In genomic region chr4:152778656-152779512, GRCh38 we compare ENCODE assay signal across 8 cellular contexts. TPM values are rescaled to one million over a fixed set of nuclear protein-coding genes. Genes with fewer than 3 reads are reported as not detected.
A peak's percentile ranks its signal among the peaks of the same experiment; 100 is the strongest.
DNase-seq lines count a peak whose midpoint lies in the region; ATAC-seq and TF ChIP-seq lines count a peak whose summit lies in the region.

No MANE protein-coding gene starts in this region.

- peaks cover 46% of the 10 kb centered on the region for H3K4me1 Mint-ChIP-seq in activated CD4-positive, alpha-beta memory T cell treated with anti-CD3 and anti-CD28 coated beads, Interleukin-2, amount 10 ng/mL, durations not matched to agents 7 days and 5 days
- peaks cover 43% of the 10 kb centered on the region for H3K4me1 Mint-ChIP-seq in endothelial cell (ENCODE audit: unreplicated experiment)
- peaks cover 26% of the 10 kb centered on the region for H3K4me1 Mint-ChIP-seq in mesothelial cell of epicardium
- peaks cover 57% of the 10 kb centered on the region for H3K4me1 Mint-ChIP-seq in stimulated activated memory B cell treated with anti-CD40 and anti-IgM and Interleukin-4, amounts not matched to agents 10 μg/mL and 1 μg/mL and 100 μg/mL, for 72 hours

- H4K20me1 ChIP-seq in Loucy (ENCODE audit: insufficient read depth, low read length, poor library complexity, severe bottlenecking), result peaks cover 30% of the 10 kb centered on the region

- TF ChIP-seq CTCF in Loucy (conservative IDR thresholded peaks at IDR 0.05; ENCODE audit: low read length) (no peak), endothelial cell (IDR thresholded peaks at IDR 0.05; ENCODE audit: unreplicated experiment) (no peak), mesothelial cell of epicardium (IDR thresholded peaks at IDR 0.05; ENCODE audit: unreplicated experiment) (no peak)

- H3K27me3 Mint-ChIP-seq in activated CD4-positive, alpha-beta memory T cell treated with anti-CD3 and anti-CD28 coated beads, Interleukin-2, amount 10 ng/mL, durations not matched to agents 7 days and 5 days, result peaks cover 11% of the 10 kb centered on the region
- H3K27me3 Mint-ChIP-seq in endothelial cell (ENCODE audit: unreplicated experiment) (peaks cover 19% of the 10 kb centered on the region), mesothelial cell of epicardium (ENCODE audit: low read depth) (peaks cover 3% of the 10 kb centered on the region)
- H3K27me3 Mint-ChIP-seq in stimulated activated memory B cell treated with anti-CD40 and anti-IgM and Interleukin-4, amounts not matched to agents 10 μg/mL and 1 μg/mL and 100 μg/mL, for 72 hours, result no peaks in the 10 kb centered on the region

- peak overlapping the region; percentile 96 for H2AFZ ChIP-seq in Loucy (ENCODE audit: low read length)

- peak overlapping the region; percentile 99 for H3K4me3 Mint-ChIP-seq in activated CD4-positive, alpha-beta memory T cell treated with anti-CD3 and anti-CD28 coated beads, Interleukin-2, amount 10 ng/mL, durations not matched to agents 7 days and 5 days
- H3K4me3 Mint-ChIP-seq in endothelial cell (ENCODE audit: unreplicated experiment) (peak overlapping the region; percentile 93), mesothelial cell of epicardium (peak overlapping the region; percentile 99)
- peak overlapping the region; percentile 98 for H3K4me3 Mint-ChIP-seq in stimulated activated memory B cell treated with anti-CD40 and anti-IgM and Interleukin-4, amounts not matched to agents 10 μg/mL and 1 μg/mL and 100 μg/mL, for 72 hours

- H3K4me1 ChIP-seq in Loucy (ENCODE audit: insufficient read depth, low read length, poor library complexity, severe bottlenecking), result peaks cover 54% of the 10 kb centered on the region

- H3K27me3 ChIP-seq in Loucy (ENCODE audit: insufficient read depth, low read length, poor library complexity, severe bottlenecking), result no peaks in the 10 kb centered on the region

- H3F3A ChIP-seq in Loucy (ENCODE audit: low read depth), result no peaks in the 10 kb centered on the region

- intact Hi-C loops in Right ventricle myocardium inferior (cut with DNase I) (no loop called here), cardiac septum (cut with DNase I) (no loop called here)

- H3K9me3 Mint-ChIP-seq in activated CD4-positive, alpha-beta memory T cell treated with anti-CD3 and anti-CD28 coated beads, Interleukin-2, amount 10 ng/mL, durations not matched to agents 7 days and 5 days, result no peaks in the 10 kb centered on the region
- H3K9me3 Mint-ChIP-seq in endothelial cell (ENCODE audit: unreplicated experiment) (no peaks in the 10 kb centered on the region), mesothelial cell of epicardium (no peaks in the 10 kb centered on the region)
- no peaks in the 10 kb centered on the region for H3K9me3 Mint-ChIP-seq in stimulated activated memory B cell treated with anti-CD40 and anti-IgM and Interleukin-4, amounts not matched to agents 10 μg/mL and 1 μg/mL and 100 μg/mL, for 72 hours

- H3K9me2 ChIP-seq in Loucy (replicated peaks; ENCODE audit: low read depth, low read length), result no peaks in the 10 kb centered on the region

- CTCF ChIA-PET in activated CD4-positive, alpha-beta memory T cell treated with anti-CD3 and anti-CD28 coated beads, Interleukin-2, amount 10 ng/mL, durations not matched to agents 7 days and 5 days (lab: Charles Lee), result interaction anchor here (1.0 to 2.5 kb wide), 11 partner anchors 9 to 420 kb away, joined by 3 to 20 read pairs (median 4); no protein-coding TSS in a partner anchor

- H3K36me3 ChIP-seq in Loucy (ENCODE audit: insufficient read depth, low read length), result no peaks in the 10 kb centered on the region

- ATAC-seq in Right ventricle myocardium inferior, result peak; percentile 6
- ATAC-seq in stimulated activated memory B cell treated with anti-CD40 and anti-IgM and Interleukin-4, amounts not matched to agents 10 μg/mL and 1 μg/mL and 100 μg/mL, for 72 hours, result peak; percentile 42

- peaks cover 50% of the 10 kb centered on the region for H3K79me2 ChIP-seq in Loucy (ENCODE audit: insufficient read depth, low read length)

- peak overlapping the region; percentile 94 for H3K4me3 ChIP-seq in Loucy (ENCODE audit: low read length, poor library complexity, severe bottlenecking)

- H3K36me3 Mint-ChIP-seq in activated CD4-positive, alpha-beta memory T cell treated with anti-CD3 and anti-CD28 coated beads, Interleukin-2, amount 10 ng/mL, durations not matched to agents 7 days and 5 days (ENCODE audit: low read depth), result peaks cover 5% of the 10 kb centered on the region
- H3K36me3 Mint-ChIP-seq in endothelial cell (ENCODE audit: low read depth, unreplicated experiment), result peaks cover 5% of the 10 kb centered on the region
- H3K36me3 Mint-ChIP-seq in mesothelial cell of epicardium, result no peaks in the 10 kb centered on the region
- no peaks in the 10 kb centered on the region for H3K36me3 Mint-ChIP-seq in stimulated activated memory B cell treated with anti-CD40 and anti-IgM and Interleukin-4, amounts not matched to agents 10 μg/mL and 1 μg/mL and 100 μg/mL, for 72 hours

- peak overlapping the region; percentile 85 for H3K9ac ChIP-seq in Loucy (ENCODE audit: low read depth, low read length, poor library complexity, severe bottlenecking)

- DNase-seq in Right ventricle myocardium inferior (ENCODE audit: missing footprints) (peak; percentile 71), cardiac septum (ENCODE audit: low spot score) (no peak), endothelial cell (ENCODE audit: low spot score) (peak; percentile 28), mesothelial cell of epicardium (ENCODE audit: low spot score in 2 of 2, unreplicated experiment in 2 of 2) (peak; percentile 24 to 39), GM19238 (ENCODE audit: insufficient read length, low spot score) (no peak)
- DNase-seq in activated CD4-positive, alpha-beta memory T cell treated with anti-CD3 and anti-CD28 coated beads, Interleukin-2, amount 10 ng/mL, durations not matched to agents 7 days and 5 days, result peak; percentile 37

- peak overlapping the region; percentile 94 for H3K27ac Mint-ChIP-seq in activated CD4-positive, alpha-beta memory T cell treated with anti-CD3 and anti-CD28 coated beads, Interleukin-2, amount 10 ng/mL, durations not matched to agents 7 days and 5 days
- H3K27ac Mint-ChIP-seq in endothelial cell (ENCODE audit: unreplicated experiment) (peak overlapping the region; percentile 96), mesothelial cell of epicardium (peak overlapping the region; percentile 99)
- H3K27ac Mint-ChIP-seq in stimulated activated memory B cell treated with anti-CD40 and anti-IgM and Interleukin-4, amounts not matched to agents 10 μg/mL and 1 μg/mL and 100 μg/mL, for 72 hours, result peak overlapping the region; percentile 84

- peak overlapping the region; percentile 86 for H3K4me2 ChIP-seq in Loucy (ENCODE audit: low read depth, low read length, poor library complexity, severe bottlenecking)

- no peaks in the 10 kb centered on the region for H3K9me3 ChIP-seq in Loucy (ENCODE audit: insufficient read depth, low read depth, low read length)

- POLR2A ChIA-PET in activated CD4-positive, alpha-beta memory T cell treated with anti-CD3 and anti-CD28 coated beads, Interleukin-2, amount 10 ng/mL, durations not matched to agents 7 days and 5 days (lab: Charles Lee), result interaction anchor here (1.0 to 3.4 kb wide), 13 partner anchors 8 to 1679 kb away, joined by 3 to 24 read pairs (median 5); partner anchors contain the start of genes FBXW7, RPS3A and TMEM154

RNA-seq across cellular contexts. Expression of gene TIGD4, which starts 0.6 kb away (rescaled TPM):
- total RNA-seq in Right ventricle myocardium inferior (not detected), cardiac septum (0.40 TPM), endothelial cell (ENCODE audit: unreplicated experiment) (1.3 TPM), mesothelial cell of epicardium (0.43 to 0.65 TPM (median 0.58 TPM) in 3 replicates)
- total RNA-seq in activated CD4-positive, alpha-beta memory T cell treated with anti-CD3 and anti-CD28 coated beads, Interleukin-2, amount 10 ng/mL, durations not matched to agents 7 days and 5 days, result under 1 TPM; 0.13 to 0.35 TPM

RNA-seq across cellular contexts. Expression of gene ARFIP1, which starts 0.9 kb away (rescaled TPM):
- total RNA-seq in Right ventricle myocardium inferior (13.4 TPM), cardiac septum (11.9 TPM), endothelial cell (ENCODE audit: unreplicated experiment) (41.6 TPM), mesothelial cell of epicardium (25.1 to 26.7 TPM (median 26.2 TPM) in 3 replicates)
- 10 to 100 TPM; 15.5 to 16.3 TPM for total RNA-seq in activated CD4-positive, alpha-beta memory T cell treated with anti-CD3 and anti-CD28 coated beads, Interleukin-2, amount 10 ng/mL, durations not matched to agents 7 days and 5 days

Comparison
In these comparisons a context has a peak if more than half of its experiments do, and no peak if none do; other contexts are left out.
1. DNase-seq: peak in Right ventricle myocardium inferior (single experiment), activated CD4-positive, alpha-beta memory T cell treated with anti-CD3 and anti-CD28 coated beads, Interleukin-2, amount 10 ng/mL, durations not matched to agents 7 days and 5 days (single experiment), endothelial cell (single experiment) and mesothelial cell of epicardium (2 of 2); none in cardiac septum (single experiment) and GM19238 (single experiment).
2. Peak in every context shown above with its lines, with median percentiles within 50 percentile points of each other: H3K27ac Mint-ChIP-seq and H3K4me3 Mint-ChIP-seq.